Comparison of ENCODE assay signal across 1 cellular context in the genomic region with DNA sequence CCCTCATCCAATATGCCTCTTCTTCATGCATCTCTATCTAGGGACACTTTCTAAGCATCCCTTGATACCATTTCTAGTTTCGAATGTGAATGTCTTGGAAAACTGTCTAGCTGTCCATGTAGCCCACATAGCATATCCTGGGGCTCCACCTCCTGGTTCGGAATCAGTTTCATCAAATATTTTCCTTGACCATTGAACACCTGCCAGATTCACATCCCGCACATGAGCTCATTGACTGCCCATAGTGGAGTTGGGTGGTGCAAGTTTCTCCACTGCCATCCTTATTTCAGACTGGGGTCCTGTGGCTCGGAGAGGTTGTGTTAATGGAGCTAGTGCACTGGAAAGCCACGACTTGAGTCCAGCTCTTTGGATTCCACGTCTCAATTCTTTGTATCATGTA.
TF ChIP-seq lines count a peak whose summit lies in the region.

No MANE protein-coding gene starts in this region.

TF ChIP-seq in GM12878, 131 proteins besides CTCF, POLR2A, EP300 and RAD21 (continued from another document):
- TF ChIP-seq, protein P1, sequence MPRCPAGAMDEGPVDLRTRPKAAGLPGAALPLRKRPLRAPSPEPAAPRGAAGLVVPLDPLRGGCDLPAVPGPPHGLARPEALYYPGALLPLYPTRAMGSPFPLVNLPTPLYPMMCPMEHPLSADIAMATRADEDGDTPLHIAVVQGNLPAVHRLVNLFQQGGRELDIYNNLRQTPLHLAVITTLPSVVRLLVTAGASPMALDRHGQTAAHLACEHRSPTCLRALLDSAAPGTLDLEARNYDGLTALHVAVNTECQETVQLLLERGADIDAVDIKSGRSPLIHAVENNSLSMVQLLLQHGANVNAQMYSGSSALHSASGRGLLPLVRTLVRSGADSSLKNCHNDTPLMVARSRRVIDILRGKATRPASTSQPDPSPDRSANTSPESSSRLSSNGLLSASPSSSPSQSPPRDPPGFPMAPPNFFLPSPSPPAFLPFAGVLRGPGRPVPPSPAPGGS (IDR thresholded peaks at IDR 0.05; ENCODE audit: borderline replicate concordance, insufficient read depth, low read depth, low read length, poor library complexity, severe bottlenecking), result no peak
- TF ChIP-seq STAT1 (conservative IDR thresholded peaks at IDR 0.05) (no peak), RFX5 (IDR thresholded peaks at IDR 0.05; ENCODE audit: low read depth, low read length) (no peak)
- TF ChIP-seq, protein P2, sequence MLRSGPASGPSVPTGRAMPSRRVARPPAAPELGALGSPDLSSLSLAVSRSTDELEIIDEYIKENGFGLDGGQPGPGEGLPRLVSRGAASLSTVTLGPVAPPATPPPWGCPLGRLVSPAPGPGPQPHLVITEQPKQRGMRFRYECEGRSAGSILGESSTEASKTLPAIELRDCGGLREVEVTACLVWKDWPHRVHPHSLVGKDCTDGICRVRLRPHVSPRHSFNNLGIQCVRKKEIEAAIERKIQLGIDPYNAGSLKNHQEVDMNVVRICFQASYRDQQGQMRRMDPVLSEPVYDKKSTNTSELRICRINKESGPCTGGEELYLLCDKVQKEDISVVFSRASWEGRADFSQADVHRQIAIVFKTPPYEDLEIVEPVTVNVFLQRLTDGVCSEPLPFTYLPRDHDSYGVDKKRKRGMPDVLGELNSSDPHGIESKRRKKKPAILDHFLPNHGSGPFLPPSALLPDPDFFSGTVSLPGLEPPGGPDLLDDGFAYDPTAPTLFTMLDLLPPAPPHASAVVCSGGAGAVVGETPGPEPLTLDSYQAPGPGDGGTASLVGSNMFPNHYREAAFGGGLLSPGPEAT (IDR thresholded peaks at IDR 0.05; ENCODE audit: low read depth), result no peak
- TF ChIP-seq, protein P3, sequence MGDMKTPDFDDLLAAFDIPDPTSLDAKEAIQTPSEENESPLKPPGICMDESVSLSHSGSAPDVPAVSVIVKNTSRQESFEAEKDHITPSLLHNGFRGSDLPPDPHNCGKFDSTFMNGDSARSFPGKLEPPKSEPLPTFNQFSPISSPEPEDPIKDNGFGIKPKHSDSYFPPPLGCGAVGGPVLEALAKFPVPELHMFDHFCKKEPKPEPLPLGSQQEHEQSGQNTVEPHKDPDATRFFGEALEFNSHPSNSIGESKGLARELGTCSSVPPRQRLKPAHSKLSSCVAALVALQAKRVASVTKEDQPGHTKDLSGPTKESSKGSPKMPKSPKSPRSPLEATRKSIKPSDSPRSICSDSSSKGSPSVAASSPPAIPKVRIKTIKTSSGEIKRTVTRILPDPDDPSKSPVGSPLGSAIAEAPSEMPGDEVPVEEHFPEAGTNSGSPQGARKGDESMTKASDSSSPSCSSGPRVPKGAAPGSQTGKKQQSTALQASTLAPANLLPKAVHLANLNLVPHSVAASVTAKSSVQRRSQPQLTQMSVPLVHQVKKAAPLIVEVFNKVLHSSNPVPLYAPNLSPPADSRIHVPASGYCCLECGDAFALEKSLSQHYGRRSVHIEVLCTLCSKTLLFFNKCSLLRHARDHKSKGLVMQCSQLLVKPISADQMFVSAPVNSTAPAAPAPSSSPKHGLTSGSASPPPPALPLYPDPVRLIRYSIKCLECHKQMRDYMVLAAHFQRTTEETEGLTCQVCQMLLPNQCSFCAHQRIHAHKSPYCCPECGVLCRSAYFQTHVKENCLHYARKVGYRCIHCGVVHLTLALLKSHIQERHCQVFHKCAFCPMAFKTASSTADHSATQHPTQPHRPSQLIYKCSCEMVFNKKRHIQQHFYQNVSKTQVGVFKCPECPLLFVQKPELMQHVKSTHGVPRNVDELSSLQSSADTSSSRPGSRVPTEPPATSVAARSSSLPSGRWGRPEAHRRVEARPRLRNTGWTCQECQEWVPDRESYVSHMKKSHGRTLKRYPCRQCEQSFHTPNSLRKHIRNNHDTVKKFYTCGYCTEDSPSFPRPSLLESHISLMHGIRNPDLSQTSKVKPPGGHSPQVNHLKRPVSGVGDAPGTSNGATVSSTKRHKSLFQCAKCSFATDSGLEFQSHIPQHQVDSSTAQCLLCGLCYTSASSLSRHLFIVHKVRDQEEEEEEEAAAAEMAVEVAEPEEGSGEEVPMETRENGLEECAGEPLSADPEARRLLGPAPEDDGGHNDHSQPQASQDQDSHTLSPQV (IDR thresholded peaks at IDR 0.05), result no peak
